ENCODE assay signal across 8 cellular contexts in the genomic region with DNA sequence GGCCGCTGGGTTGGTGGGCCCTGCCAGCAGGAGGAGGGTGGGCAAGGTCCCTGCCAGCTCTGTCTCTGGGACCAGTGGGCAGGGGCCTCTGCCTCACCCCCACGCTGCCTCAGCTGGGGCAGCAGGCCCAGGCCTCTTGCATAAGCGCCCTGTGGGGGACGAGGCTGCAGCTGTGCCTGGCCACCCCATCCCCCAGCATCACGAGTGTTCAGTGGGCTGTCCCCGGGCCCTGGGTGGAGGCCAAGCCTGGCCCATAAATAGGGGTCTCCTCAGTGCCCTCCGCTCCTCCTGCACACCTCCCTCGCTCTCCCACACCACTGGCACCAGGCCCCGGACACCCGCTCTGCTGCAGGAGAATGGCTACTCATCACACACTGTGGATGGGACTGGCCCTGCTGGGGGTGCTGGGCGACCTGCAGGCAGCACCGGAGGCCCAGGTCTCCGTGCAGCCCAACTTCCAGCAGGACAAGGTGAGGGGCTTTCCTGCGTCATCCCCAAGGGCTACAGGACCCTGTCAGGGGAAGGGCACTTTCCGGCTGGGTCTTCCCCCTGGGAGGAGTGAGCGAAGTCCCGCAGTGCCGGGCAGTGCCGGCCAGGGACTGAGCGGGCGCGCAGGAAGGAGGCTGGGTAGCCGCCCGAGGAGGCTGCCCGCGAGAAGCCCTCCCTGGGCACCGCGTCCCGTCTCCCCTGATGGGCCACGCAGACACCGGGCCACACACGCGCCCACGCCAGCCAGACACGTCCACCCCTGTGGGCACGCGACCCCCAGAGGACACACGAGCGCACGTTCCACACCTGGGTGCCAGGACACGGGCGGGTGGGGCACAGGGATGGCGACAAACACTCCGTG. TPM values are rescaled to one million over a fixed set of nuclear protein-coding genes. Genes with fewer than 3 reads are reported as not detected.
A peak's percentile ranks its signal among the peaks of the same experiment; 100 is the strongest.
DNase-seq lines count a peak whose midpoint lies in the region; ATAC-seq and TF ChIP-seq lines count a peak whose summit lies in the region.

Gene PTGDS, plus strand, starts transcription at position 282 of the 850 bp plus-strand sequence. Its CDS starts 75 bp downstream, at position 357.

- H3K36me3 ChIP-seq in adrenal gland (replicated peaks in 1 of 2) (no peaks in the 10 kb centered on the region), left ventricle myocardium inferior (peaks cover 5% of the 10 kb centered on the region), ovary (no peaks in the 10 kb centered on the region)

- peak within 1 kb of the TSS in 1 of 5 donors; percentile 66 for H3K27ac ChIP-seq in adrenal gland
- peak within 1 kb of the TSS; percentile 91 for H3K27ac ChIP-seq in left ventricle myocardium inferior (replicated peaks)
- H3K27ac ChIP-seq in ovary, result no peak within 1 kb of the TSS

- DNase-seq in AG20443 (ENCODE audit: low spot score), result peak; percentile 65
- DNase-seq in adrenal gland, result no peak
- peak; percentile 89 for DNase-seq in left ventricle myocardium inferior
- DNase-seq in ovary, result peak in 3 of 5 donors; percentile 40 to 75 (median 53)
- DNase-seq in NCI-H1092 treated with DMSO at 0.1 percent for 48 hours (lab: John Stamatoyannopoulos, UW), result no peak
- DNase-seq in H4 (ENCODE audit: low spot score), result no peak

- H3K9me3 ChIP-seq in adrenal gland (replicated peaks in 1 of 3), result no peaks in the 10 kb centered on the region
- no peaks in the 10 kb centered on the region for H3K9me3 ChIP-seq in left ventricle myocardium inferior (replicated peaks)
- no peaks in the 10 kb centered on the region for H3K9me3 ChIP-seq in ovary

- H3K4me3 ChIP-seq in adrenal gland, result peak within 1 kb of the TSS in 1 of 4 donors; percentile 65
- peak within 1 kb of the TSS; percentile 77 for H3K4me3 ChIP-seq in left ventricle myocardium inferior
- H3K4me3 ChIP-seq in ovary, result peak within 1 kb of the TSS; percentile 34

- TF ChIP-seq CTCF in adrenal gland (IDR thresholded peaks at IDR 0.05) (no peak), left ventricle myocardium inferior (IDR thresholded peaks at IDR 0.05; ENCODE audit: borderline replicate concordance) (no peak), ovary (IDR thresholded peaks at IDR 0.05) (no peak)

- WGBS in adrenal gland, 4 donors, result 41 to 83% (median 59%) methylated on average over 7 to 44 of the region's 44 CpGs
- WGBS in ovary, 3 donors, result 15 to 25% (median 19%) methylated on average over 31 to 44 of the region's 44 CpGs

- TF ChIP-seq POLR2A in adrenal gland (IDR thresholded peaks at IDR 0.05) (no peak), ovary (IDR thresholded peaks at IDR 0.05) (no peak)

- intact Hi-C loops in adrenal gland (cut with DNase I), result no loop called here
- intact Hi-C loops in left ventricle myocardium inferior (cut with micrococcal nuclease), result no loop called here
- intact Hi-C loops in ovary (cut with DNase I), result no loop called here

- H3K27me3 ChIP-seq in adrenal gland, result no peaks in the 10 kb centered on the region
- H3K27me3 ChIP-seq in left ventricle myocardium inferior (ENCODE audit: low read depth), result no peaks in the 10 kb centered on the region
- no peaks in the 10 kb centered on the region for H3K27me3 ChIP-seq in ovary

- ATAC-seq in activated CD4-positive, CD25-positive, alpha-beta regulatory T cell treated with anti-CD3 and anti-CD28 coated beads, Interleukin-2, amount 50 U/mL, for 24 hours, result no peak
- no peak for ATAC-seq in GM19452 (IDR thresholded peaks at IDR 0.05; ENCODE audit: unreplicated experiment)

- H3K4me1 ChIP-seq in adrenal gland (replicated peaks in 1 of 2), result peaks cover 0 to 11% of the 10 kb centered on the region in 2 donors
- H3K4me1 ChIP-seq in left ventricle myocardium inferior, result peaks cover 94% of the 10 kb centered on the region
- peaks cover 6% of the 10 kb centered on the region for H3K4me1 ChIP-seq in ovary (ENCODE audit: insufficient read depth)

- TF ChIP-seq EP300 in ovary (IDR thresholded peaks at IDR 0.05), result no peak

RNA-seq across cellular contexts. Expression of gene PTGDS, which starts in this region (rescaled TPM):
- total RNA-seq in adrenal gland (100 to 1,000 TPM in 6 of 8 donors, 10 to 100 TPM in 2; 42.0 to 607 (median 219) TPM), left ventricle myocardium inferior (3,579 TPM), ovary (100 to 1,000 TPM in 2 of 7 donors, 10 to 100 TPM in 4, 1 to 10 TPM in 1; 5.8 to 191 (median 59.8) TPM)
- polyA plus RNA-seq in adrenal gland (100 to 1,000 TPM in 2 of 3 donors, 10 to 100 TPM in 1; 23.8 to 812 (median 672) TPM), ovary (10 to 100 TPM; 13.6 to 43.1 TPM)
- not detected in 2 replicates for total RNA-seq in H4 (2014; rRNA removed; shearing (Covaris generic))

Comparison
In these comparisons a context has a peak if more than half of its experiments do, and no peak if none do; other contexts are left out.
1. DNase-seq: peak in AG20443 (single experiment), left ventricle myocardium inferior (single experiment) and ovary (3 of 5); none in adrenal gland (0 of 7), NCI-H1092 treated with DMSO at 0.1 percent for 48 hours (single experiment) and H4 (single experiment).